Comparison of ENCODE assay signal across 2 cellular contexts in genomic region chr1:225533238-225533637, GRCh38.
TF ChIP-seq lines count a peak whose summit lies in the region.

No MANE protein-coding gene starts in this region.

TF ChIP-seq in GM23338, 12 proteins besides CTCF, POLR2A, EP300 and RAD21 (continued from another document):
- no peak for TF ChIP-seq REST (IDR thresholded peaks at IDR 0.05; ENCODE audit: unreplicated experiment)

TF ChIP-seq in neural cell, 6 proteins besides CTCF, POLR2A, EP300 and RAD21 (continued from another document):
- no peak for TF ChIP-seq REST (IDR thresholded peaks at IDR 0.05; ENCODE audit: borderline replicate concordance)
- TF ChIP-seq TAF1 (IDR thresholded peaks at IDR 0.05; ENCODE audit: low read depth) = no peak
- TF ChIP-seq MXI1 (conservative IDR thresholded peaks at IDR 0.05; ENCODE audit: poor library complexity, severe bottlenecking) = no peak
